In genomic region chr6:158777510-158777909, GRCh38 we compare ENCODE assay signal across 21 cellular contexts. TPM values are rescaled to one million over a fixed set of nuclear protein-coding genes. Genes with fewer than 3 reads are reported as not detected.
DNase-seq lines count a peak whose midpoint lies in the region; ATAC-seq, FAIRE-seq and TF ChIP-seq lines count a peak whose summit lies in the region.
"Had no signal": no experiment of that assay in that cellular context is flagged by ENCODE, and none has a peak within 500 bp of the region (broad histone marks: within the 10 kb centered on the region; RNA-seq: fewer than 3 reads in every experiment).

No MANE protein-coding gene starts in this region.

- no peak for FAIRE-seq in H54 (lab: Jason Lieb, UNC)
- FAIRE-seq: pancreas had no signal

- no peak for TF ChIP-seq EP300 in sigmoid colon (IDR thresholded peaks at IDR 0.05)

- H3K36me3 ChIP-seq in sigmoid colon = peaks cover 18 to 73% (median 36%) of the 10 kb centered on the region in 4 donors

- no peak overlapping the region for H3K4me3 Mint-ChIP-seq in activated CD8-positive, alpha-beta memory T cell treated with anti-CD3 and anti-CD28 coated beads, Interleukin-2, amount 10 ng/mL, durations not matched to agents 7 days and 5 days
- no peak overlapping the region for H3K4me3 Mint-ChIP-seq in T-cell
- H3K4me3 Mint-ChIP-seq in effector memory CD8-positive, alpha-beta T cell = peak overlapping the region in 1 of 2 donors; percentile 0
- H3K4me3 Mint-ChIP-seq: endodermal cell, immature natural killer cell had no signal

- peaks cover 29% of the 10 kb centered on the region for H3K4me1 Mint-ChIP-seq in activated CD8-positive, alpha-beta memory T cell treated with anti-CD3 and anti-CD28 coated beads, Interleukin-2, amount 10 ng/mL, durations not matched to agents 7 days and 5 days
- peaks cover 50 to 62% (median 62%) of the 10 kb centered on the region in 3 donors for H3K4me1 Mint-ChIP-seq in T-cell
- peaks cover 35 to 60% of the 10 kb centered on the region in 2 donors for H3K4me1 Mint-ChIP-seq in effector memory CD8-positive, alpha-beta T cell (ENCODE audit: low read depth in 2 of 2)

- no peaks in the 10 kb centered on the region for H3K27me3 Mint-ChIP-seq in activated CD8-positive, alpha-beta memory T cell treated with anti-CD3 and anti-CD28 coated beads, Interleukin-2, amount 10 ng/mL, durations not matched to agents 7 days and 5 days
- no peaks in the 10 kb centered on the region for H3K27me3 Mint-ChIP-seq in T-cell
- no peaks in the 10 kb centered on the region for H3K27me3 Mint-ChIP-seq in effector memory CD8-positive, alpha-beta T cell

- TF ChIP-seq POLR2A in sigmoid colon (IDR thresholded peaks at IDR 0.05) = no peak
- no peak for TF ChIP-seq POLR2A in H54 (IDR thresholded peaks at IDR 0.05; ENCODE audit: low read depth, low read length)

- no peak overlapping the region for H3K4me3 ChIP-seq in sigmoid colon
- H3K4me3 ChIP-seq: BLaER1, heart right ventricle, pancreas, right lobe of liver had no signal

- H3K27ac ChIP-seq in sigmoid colon = no peak overlapping the region
- H3K27ac ChIP-seq: BLaER1, heart right ventricle, pancreas, right lobe of liver had no signal

- H3K9me3 Mint-ChIP-seq in activated CD8-positive, alpha-beta memory T cell treated with anti-CD3 and anti-CD28 coated beads, Interleukin-2, amount 10 ng/mL, durations not matched to agents 7 days and 5 days (ENCODE audit: low read depth) = no peaks in the 10 kb centered on the region
- no peaks in the 10 kb centered on the region for H3K9me3 Mint-ChIP-seq in T-cell
- H3K9me3 Mint-ChIP-seq in effector memory CD8-positive, alpha-beta T cell = no peaks in the 10 kb centered on the region
- H3K9me3 Mint-ChIP-seq: endodermal cell, immature natural killer cell had no signal

- intact Hi-C loops in sigmoid colon (cut with DNase I) = no loop called here

- no peak for ATAC-seq in activated CD8-positive, alpha-beta memory T cell treated with anti-CD3 and anti-CD28 coated beads, Interleukin-2, amount 10 ng/mL, durations not matched to agents 7 days and 5 days
- no peak for ATAC-seq in T-cell (replicated peaks in 1 of 4)
- no peak for ATAC-seq in effector memory CD8-positive, alpha-beta T cell (replicated peaks)
- ATAC-seq: pancreas, right lobe of liver had no signal

- no peaks in the 10 kb centered on the region for H3K27me3 ChIP-seq in sigmoid colon
- H3K27me3 ChIP-seq: BLaER1, heart right ventricle, pancreas, right lobe of liver had no signal

- peaks cover 71% of the 10 kb centered on the region for H3K36me3 Mint-ChIP-seq in activated CD8-positive, alpha-beta memory T cell treated with anti-CD3 and anti-CD28 coated beads, Interleukin-2, amount 10 ng/mL, durations not matched to agents 7 days and 5 days
- peaks cover 75% of the 10 kb centered on the region for H3K36me3 Mint-ChIP-seq in T-cell
- H3K36me3 Mint-ChIP-seq in effector memory CD8-positive, alpha-beta T cell (ENCODE audit: insufficient read depth) = peaks cover 99% of the 10 kb centered on the region

- no peak for TF ChIP-seq CTCF in sigmoid colon (IDR thresholded peaks at IDR 0.05)

- CTCF ChIA-PET in activated CD8-positive, alpha-beta memory T cell treated with anti-CD3 and anti-CD28 coated beads, Interleukin-2, amount 10 ng/mL, durations not matched to agents 7 days and 5 days (lab: Charles Lee) = interaction anchor here (0.5 kb wide), 1 partner anchor 174 kb away, joined by 3 read pairs; no protein-coding TSS in a partner anchor
- CTCF ChIA-PET in T-cell (lab: Charles Lee) = interaction anchor here in 1 of 2 donors (0.5 kb wide), 1 partner anchor 24 kb away, joined by 6 read pairs; no protein-coding TSS in a partner anchor

- no peak for DNase-seq in activated CD8-positive, alpha-beta memory T cell treated with anti-CD3 and anti-CD28 coated beads, Interleukin-2, amount 10 ng/mL, durations not matched to agents 7 days and 5 days
- DNase-seq in activated CD8-positive, alpha-beta memory T cell treated with anti-CD3 and anti-CD28 coated beads, Interleukin-2, amount 50 U/mL, for 4 hours = no peak
- DNase-seq in T-cell = no peak
- DNase-seq in effector memory CD8-positive, alpha-beta T cell = no peak
- peak; percentile 2 for DNase-seq in sigmoid colon
- no peak for DNase-seq in stimulated activated CD4-positive, alpha-beta T cell treated with anti-CD3 and anti-CD28 coated beads, Interleukin-1b, Interleukin-23, amount 100 ng/mL, for 48 hours
- DNase-seq in activated gamma-delta T cell (lab: John Stamatoyannopoulos, UW) = no peak
- no peak for DNase-seq in H54 (ENCODE audit: insufficient read length, low spot score)
- DNase-seq: activated CD4-positive, alpha-beta T cell treated with anti-CD3 and anti-CD28 coated beads, Interleukin-2, amount 50 U/mL, for 4 hours; aorta; DMS53; endodermal cell; heart right ventricle; immature natural killer cell; left ventricle myocardium superior; MM.1S; pancreas; right lobe of liver; stimulated activated naive CD4-positive, alpha-beta T cell treated with Interleukin-2 at 50 U/mL for 16 hours; SW 1271 had no signal

- POLR2A ChIA-PET in T-cell (lab: Charles Lee) = no interaction called here

- 98% methylated on average over 3 of the region's 3 CpGs for WGBS in sigmoid colon, 2 donors

- no peaks in the 10 kb centered on the region for H3K4me1 ChIP-seq in sigmoid colon

- H3K27ac Mint-ChIP-seq in activated CD8-positive, alpha-beta memory T cell treated with anti-CD3 and anti-CD28 coated beads, Interleukin-2, amount 10 ng/mL, durations not matched to agents 7 days and 5 days = peak overlapping the region; percentile 57
- peak overlapping the region; percentile 53 to 78 for H3K27ac Mint-ChIP-seq in T-cell
- H3K27ac Mint-ChIP-seq in effector memory CD8-positive, alpha-beta T cell = peak overlapping the region; percentile 65 to 84

- no peaks in the 10 kb centered on the region for H3K9me3 ChIP-seq in sigmoid colon
- H3K9me3 ChIP-seq: BLaER1, heart right ventricle, pancreas, right lobe of liver had no signal

RNA-seq across cellular contexts. Expression of gene EZR, which starts 41.7 kb away (rescaled TPM):
- 100 to 1,000 TPM; 187 to 214 TPM for total RNA-seq in activated CD8-positive, alpha-beta memory T cell treated with anti-CD3 and anti-CD28 coated beads, Interleukin-2, amount 10 ng/mL, durations not matched to agents 7 days and 5 days
- 100 to 1,000 TPM; 176 to 286 (median 272) TPM for total RNA-seq in T-cell
- 10 to 100 TPM; 33.5 to 46.0 (median 38.3) TPM for total RNA-seq in sigmoid colon
- polyA plus RNA-seq in sigmoid colon = 100 to 1,000 TPM; 214 to 333 (median 262) TPM
